In the genomic region with DNA sequence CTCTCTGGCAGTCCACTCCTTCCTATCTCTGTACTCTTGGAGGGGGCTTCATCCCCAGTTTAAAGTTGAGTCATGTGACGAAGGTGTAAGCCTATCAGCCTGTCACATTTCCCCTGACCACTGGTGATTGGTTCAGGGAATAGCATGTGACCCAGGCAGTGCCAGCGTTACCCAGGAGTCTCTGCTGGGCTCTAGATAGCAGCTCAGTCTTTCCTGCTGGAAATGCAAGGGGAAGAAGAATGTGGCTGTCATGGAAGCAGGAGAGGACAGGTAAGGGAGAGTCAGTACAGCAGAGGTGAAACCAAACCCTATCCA, we compare ENCODE assay signal across 22 cellular contexts. TPM values are rescaled to one million over a fixed set of nuclear protein-coding genes. Genes with fewer than 3 reads are reported as not detected.
DNase-seq lines count a peak whose midpoint lies in the region; ATAC-seq, FAIRE-seq and TF ChIP-seq lines count a peak whose summit lies in the region.
"Had no signal": no experiment of that assay in that cellular context is flagged by ENCODE, and none has a peak within 500 bp of the region (broad histone marks: within the 10 kb centered on the region; RNA-seq: fewer than 3 reads in every experiment).

No MANE protein-coding gene starts in this region.

- no peak overlapping the region for H2AFZ ChIP-seq in osteoblast (ENCODE audit: low read length)
- H2AFZ ChIP-seq: GM23338 had no signal

- FAIRE-seq in A549 (lab: Jason Lieb, UNC) (no peak), HTR-8/SVneo (lab: Jason Lieb, UNC) (peak; percentile 75), GM12892 (lab: Jason Lieb, UNC) (no peak)
- FAIRE-seq: G401.6, GM12878, GM18507, H54 had no signal

- CTCF ChIA-PET in A549 (lab: Yijun Ruan, JAX) (interaction anchor here (1.0 to 1.2 kb wide), 2 partner anchors 14 to 15 kb away, joined by 3 read pairs; no protein-coding TSS in a partner anchor), WTC11 (lab: Charles Lee) (interaction anchor here (0.9 to 1.0 kb wide), 2 partner anchors 11 to 225 kb away, joined by 3 read pairs; no protein-coding TSS in a partner anchor)

- TF ChIP-seq CTCF in A549 (IDR thresholded peaks at IDR 0.05) (no peak), WTC11 (IDR thresholded peaks at IDR 0.05) (no peak), osteoblast (IDR thresholded peaks at IDR 0.05; ENCODE audit: extremely low read depth, low read depth, low read length) (no peak)

- no peak for DNase-seq in A549 (ENCODE audit: low read depth in 1 of 2, low spot score in 1 of 2)
- no peak for DNase-seq in HTR-8/SVneo (ENCODE audit: insufficient read length, low spot score)
- DNase-seq in WTC11 (ENCODE audit: low spot score): no peak
- DNase-seq in osteoblast (ENCODE audit: insufficient read length, low spot score, missing footprints): peak; percentile 32
- no peak for DNase-seq in stimulated activated CD4-positive, alpha-beta T cell treated with anti-CD3 and anti-CD28 coated beads, Interleukin-4, amount 100 ng/mL, for 1 hour
- DNase-seq in GM12892 (ENCODE audit: insufficient read length): no peak
- DNase-seq in GF-D8 (lab: John Stamatoyannopoulos, UW): no peak
- DNase-seq: 8988T; Caco-2; CD4-positive, CD25-positive, alpha-beta regulatory T cell; CD8-positive, alpha-beta T cell; DMS153; DND-41 had no signal

- no peaks in the 10 kb centered on the region for H3K27me3 ChIP-seq in osteoblast (ENCODE audit: insufficient read depth, low read length)
- H3K27me3 ChIP-seq: BLaER1 had no signal

- no peaks in the 10 kb centered on the region for H3K36me3 Mint-ChIP-seq in WTC11
- H3K36me3 Mint-ChIP-seq: CD4-positive, CD25-positive, alpha-beta regulatory T cell; CD8-positive, alpha-beta T cell had no signal

- TF ChIP-seq EP300 in A549 (IDR thresholded peaks at IDR 0.05): no peak

- H3K4me2 ChIP-seq in A549: no peak overlapping the region
- no peak overlapping the region for H3K4me2 ChIP-seq in osteoblast (ENCODE audit: insufficient read depth, low read length)
- H3K4me2 ChIP-seq: BLaER1, GM23338 had no signal

- no peaks in the 10 kb centered on the region for H3K36me3 ChIP-seq in osteoblast (ENCODE audit: insufficient read depth, low read length)
- H3K36me3 ChIP-seq: BLaER1, HAP-1 had no signal

- TF ChIP-seq POLR2A in A549 (IDR thresholded peaks at IDR 0.05; ENCODE audit: low read length) (no peak), GM12892 (IDR thresholded peaks at IDR 0.05; ENCODE audit: low read depth, low read length) (no peak)

- no peak overlapping the region for H3K27ac ChIP-seq in A549
- H3K27ac ChIP-seq in osteoblast (ENCODE audit: low read depth, low read length): no peak overlapping the region
- H3K27ac ChIP-seq: BLaER1, C4-2B had no signal

- POLR2A ChIA-PET in A549 (lab: Yijun Ruan, JAX): no interaction called here
- POLR2A ChIA-PET in WTC11 (lab: Charles Lee): no interaction called here

- peaks cover 13% of the 10 kb centered on the region for H3K9me3 Mint-ChIP-seq in WTC11
- H3K9me3 Mint-ChIP-seq: CD4-positive, CD25-positive, alpha-beta regulatory T cell had no signal

- 79% methylated on average over 2 of the region's 2 CpGs for WGBS in A549 (ENCODE audit: missing lambda C conversion rate)

- no peaks in the 10 kb centered on the region for H3K4me1 ChIP-seq in A549
- H3K4me1 ChIP-seq in osteoblast (ENCODE audit: insufficient read depth, low read length): peaks cover 13% of the 10 kb centered on the region
- H3K4me1 ChIP-seq: BLaER1, Caco-2, HAP-1 had no signal

- H3K9me3 ChIP-seq in A549 (no peaks in the 10 kb centered on the region), osteoblast (ENCODE audit: low read depth, low read length) (no peaks in the 10 kb centered on the region)
- H3K9me3 ChIP-seq: Caco-2, HAP-1 had no signal

- H3K4me3 Mint-ChIP-seq in WTC11: no peak overlapping the region
- H3K4me3 Mint-ChIP-seq: B cell; CD4-positive, CD25-positive, alpha-beta regulatory T cell; CD8-positive, alpha-beta T cell; GM23338 had no signal

- no peaks in the 10 kb centered on the region for H4K20me1 ChIP-seq in osteoblast (ENCODE audit: insufficient read depth, low read length)
- H4K20me1 ChIP-seq: BLaER1 had no signal

- ATAC-seq in A549 (peak in 1 of 2 experiments; percentile 64; a peak in 3 of 6 replicates), WTC11 (no peak)
- ATAC-seq: CD8-positive, alpha-beta T cell; GM12878; GM23338 had no signal

- H3K79me2 ChIP-seq in osteoblast (ENCODE audit: insufficient read depth, low read length): no peaks in the 10 kb centered on the region

- no peak overlapping the region for H3K27ac Mint-ChIP-seq in WTC11
- H3K27ac Mint-ChIP-seq: B cell; CD8-positive, alpha-beta T cell; GM23338 had no signal

- TF ChIP-seq RAD21 in A549 (conservative IDR thresholded peaks at IDR 0.05 in 1 of 2, IDR thresholded peaks at IDR 0.05 in 1 of 2): no peak

- H3K4me1 Mint-ChIP-seq in WTC11: no peaks in the 10 kb centered on the region
- H3K4me1 Mint-ChIP-seq: B cell; CD4-positive, CD25-positive, alpha-beta regulatory T cell; GM23338 had no signal

- H3K4me3 ChIP-seq in A549 (no peak overlapping the region), osteoblast (ENCODE audit: insufficient read depth, low read length) (no peak overlapping the region)
- H3K4me3 ChIP-seq: BLaER1, GM12878, GM23338, HAP-1 had no signal

- peaks cover 4% of the 10 kb centered on the region; the same call in 1 of the 2 replicates for H3K27me3 Mint-ChIP-seq in WTC11 (ENCODE audit: low read depth)

TF ChIP-seq in A549, 52 proteins besides CTCF, POLR2A, EP300 and RAD21:
- TF ChIP-seq FOXS1 (CRISPR knock-in tag; IDR thresholded peaks at IDR 0.05): no peak
- TF ChIP-seq USF2 (IDR thresholded peaks at IDR 0.05): peak; percentile 76

TF ChIP-seq in WTC11, 78 proteins besides CTCF, POLR2A, EP300 and RAD21 (continues in another document):
- TF ChIP-seq, protein P1, sequence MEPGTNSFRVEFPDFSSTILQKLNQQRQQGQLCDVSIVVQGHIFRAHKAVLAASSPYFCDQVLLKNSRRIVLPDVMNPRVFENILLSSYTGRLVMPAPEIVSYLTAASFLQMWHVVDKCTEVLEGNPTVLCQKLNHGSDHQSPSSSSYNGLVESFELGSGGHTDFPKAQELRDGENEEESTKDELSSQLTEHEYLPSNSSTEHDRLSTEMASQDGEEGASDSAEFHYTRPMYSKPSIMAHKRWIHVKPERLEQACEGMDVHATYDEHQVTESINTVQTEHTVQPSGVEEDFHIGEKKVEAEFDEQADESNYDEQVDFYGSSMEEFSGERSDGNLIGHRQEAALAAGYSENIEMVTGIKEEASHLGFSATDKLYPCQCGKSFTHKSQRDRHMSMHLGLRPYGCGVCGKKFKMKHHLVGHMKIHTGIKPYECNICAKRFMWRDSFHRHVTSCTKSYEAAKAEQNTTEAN (CRISPR knock-in tag; IDR thresholded peaks at IDR 0.05): no peak
- TF ChIP-seq USF2 (CRISPR knock-in tag; IDR thresholded peaks at IDR 0.05) (peak; percentile 77), SOX15 (CRISPR knock-in tag; IDR thresholded peaks at IDR 0.05) (no peak), EMX1 (CRISPR knock-in tag; IDR thresholded peaks at IDR 0.05) (no peak), ZNF232 (CRISPR knock-in tag; IDR thresholded peaks at IDR 0.05) (no peak), USF1 (CRISPR knock-in tag; IDR thresholded peaks at IDR 0.05) (peak; percentile 62), TEAD4 (CRISPR knock-in tag; IDR thresholded peaks at IDR 0.05) (no peak)
- TF ChIP-seq, protein P2, sequence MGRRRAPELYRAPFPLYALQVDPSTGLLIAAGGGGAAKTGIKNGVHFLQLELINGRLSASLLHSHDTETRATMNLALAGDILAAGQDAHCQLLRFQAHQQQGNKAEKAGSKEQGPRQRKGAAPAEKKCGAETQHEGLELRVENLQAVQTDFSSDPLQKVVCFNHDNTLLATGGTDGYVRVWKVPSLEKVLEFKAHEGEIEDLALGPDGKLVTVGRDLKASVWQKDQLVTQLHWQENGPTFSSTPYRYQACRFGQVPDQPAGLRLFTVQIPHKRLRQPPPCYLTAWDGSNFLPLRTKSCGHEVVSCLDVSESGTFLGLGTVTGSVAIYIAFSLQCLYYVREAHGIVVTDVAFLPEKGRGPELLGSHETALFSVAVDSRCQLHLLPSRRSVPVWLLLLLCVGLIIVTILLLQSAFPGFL (CRISPR knock-in tag; IDR thresholded peaks at IDR 0.05; ENCODE audit: borderline replicate concordance): no peak

RNA-seq across cellular contexts. Expression of gene NFATC2, which starts 35.6 kb away (rescaled TPM):
- 1.6 and 2.4 TPM in 2 replicates for polyA plus RNA-seq in A549 (2011; rRNA removed)
- 0.81 and 1.2 TPM in 2 replicates for polyA plus RNA-seq in A549 (2012; cell fraction: cytosol; rRNA removed)
- polyA plus RNA-seq in A549 (2012; cell fraction: nucleus; rRNA removed): 1.7 and 1.8 TPM in 2 replicates
- polyA plus RNA-seq in A549 (2017; fragmentation: RNase III; extraction: RNeasy Plus Mini Kit Qiagen cat#74134 plus additional on column Dnase treatment): 0.75 to 0.99 TPM (median 0.75 TPM) in 3 replicates
- polyA minus RNA-seq in A549 (2011; rRNA and poly(A)+ RNA removed): 1.4 and 2.4 TPM in 2 replicates
- 1.7 to 3.0 TPM (median 2.3 TPM) in 3 replicates for total RNA-seq in WTC11 (2021)
- total RNA-seq in osteoblast: 0.29 and 0.36 TPM in 2 replicates
- polyA plus RNA-seq in GM12892 (2012; ENCODE audit: missing spikeins): 4.6 TPM

Comparison
In these comparisons a context has a peak if more than half of its experiments do, and no peak if none do; other contexts are left out.
1. Of the 8 proteins assayed by ChIP-seq in both WTC11 and A549: peak only in WTC11: none; only in A549: none; in both: USF2; in neither: 7.